Comparison of ENCODE assay signal across 13 cellular contexts in genomic region chr12:10220398-10221077, GRCh38. TPM values are rescaled to one million over a fixed set of nuclear protein-coding genes. Genes with fewer than 3 reads are reported as not detected.
DNase-seq lines count a peak whose midpoint lies in the region; ATAC-seq and TF ChIP-seq lines count a peak whose summit lies in the region.
"Had no signal": no experiment of that assay in that cellular context is flagged by ENCODE, and none has a peak within 500 bp of the region (broad histone marks: within the 10 kb centered on the region; RNA-seq: fewer than 3 reads in every experiment).

No MANE protein-coding gene starts in this region.

- no peak overlapping the region for H3K9ac ChIP-seq in liver (ENCODE audit: low read depth in 1 of 2, low read length in 2 of 2)

- no peak for ATAC-seq in HG03460 (IDR thresholded peaks at IDR 0.05; ENCODE audit: unreplicated experiment)
- no peak for ATAC-seq in stimulated activated naive CD8-positive, alpha-beta T cell treated with anti-CD3 and anti-CD28 coated beads, Interleukin-15, Interleukin-2, amounts not matched to agents 100 U/mL and 50 U/mL, for 24 hours

- H3K27me3 ChIP-seq in liver (ENCODE audit: control insufficient read depth in 4 of 4, insufficient read depth in 4 of 4, low read length in 3 of 4), result no peaks in the 10 kb centered on the region

- TF ChIP-seq CTCF in LNCaP clone FGC (IDR thresholded peaks at IDR 0.05; ENCODE audit: control insufficient read depth, extremely low read depth, insufficient read depth), result no peak
- TF ChIP-seq CTCF in liver (IDR thresholded peaks at IDR 0.05; ENCODE audit: low read depth, low read length, missing input control), result no peak

- peaks cover 0 to 15% (median 7%) of the 10 kb centered on the region in 4 donors for H3K4me1 ChIP-seq in liver (ENCODE audit: control insufficient read depth in 4 of 4, insufficient read depth in 4 of 4, low read length in 3 of 4)

- no peaks in the 10 kb centered on the region for H3K9me3 ChIP-seq in liver (ENCODE audit: control insufficient read depth in 4 of 4, low read length in 3 of 4)

- peaks cover 24% of the 10 kb centered on the region for H3K36me3 Mint-ChIP-seq in activated T-helper 2 cell treated with anti-CD3 and anti-CD28 coated beads, Interferon-gamma antibody, Interleukin-2, Interleukin-4, amounts not matched to agents 10 μg/mL and 5 μg/mL and 100 μg/mL, durations not matched to agents 14 hours and 24 hours and 36 hours (ENCODE audit: low read depth)

- no peak overlapping the region for H3K4me3 Mint-ChIP-seq in activated T-helper 2 cell treated with anti-CD3 and anti-CD28 coated beads, Interferon-gamma antibody, Interleukin-2, Interleukin-4, amounts not matched to agents 10 μg/mL and 5 μg/mL and 100 μg/mL, durations not matched to agents 14 hours and 24 hours and 36 hours (ENCODE audit: low read depth)
- H3K4me3 Mint-ChIP-seq: neural crest cell had no signal

- intact Hi-C loops in activated T-helper 2 cell treated with anti-CD3 and anti-CD28 coated beads, Interferon-gamma antibody, Interleukin-2, Interleukin-4, amounts not matched to agents 10 μg/mL and 5 μg/mL and 100 μg/mL, durations not matched to agents 14 hours and 24 hours and 36 hours (cut with micrococcal nuclease), result no loop called here

- H3K36me3 ChIP-seq in liver (ENCODE audit: control insufficient read depth in 4 of 4, insufficient read depth in 3 of 4, low read depth in 1 of 4, low read length in 3 of 4), result peaks cover 17 to 55% (median 48%) of the 10 kb centered on the region in 4 donors

- DNase-seq in LNCaP clone FGC (ENCODE audit: low read depth) (peak; percentile 99), dermis blood vessel endothelial cell (peak; percentile 91), superior temporal gyrus (ENCODE audit: extremely low spot score) (peak; percentile 81)
- no peak for DNase-seq in activated T-helper 2 cell treated with anti-CD3 and anti-CD28 coated beads, Interferon-gamma antibody, Interleukin-2, Interleukin-4, amounts not matched to agents 10 μg/mL and 5 μg/mL and 100 μg/mL, durations not matched to agents 14 hours and 24 hours and 36 hours (ENCODE audit: low spot score)
- no peak for DNase-seq in activated effector memory CD4-positive, alpha-beta T cell treated with Interleukin-2 at 50 U/mL for 16 hours
- DNase-seq in stimulated activated naive CD8-positive, alpha-beta T cell treated with anti-CD3 and anti-CD28 coated beads, Interleukin-15, Interleukin-2, amounts not matched to agents 100 U/mL and 50 U/mL, for 24 hours, result no peak
- DNase-seq: activated CD4-positive, CD25-positive, alpha-beta regulatory T cell treated with anti-CD3 and anti-CD28 coated beads, Interleukin-2, amount 50 U/mL, for 72 hours; GDM1 had no signal

- H3K27me3 Mint-ChIP-seq in activated T-helper 2 cell treated with anti-CD3 and anti-CD28 coated beads, Interferon-gamma antibody, Interleukin-2, Interleukin-4, amounts not matched to agents 10 μg/mL and 5 μg/mL and 100 μg/mL, durations not matched to agents 14 hours and 24 hours and 36 hours (ENCODE audit: low read depth), result peaks cover under 1% of the 10 kb centered on the region

- TF ChIP-seq RAD21 in liver (IDR thresholded peaks at IDR 0.05), result peak in 1 of 2 donors; percentile 15

- peaks cover 8% of the 10 kb centered on the region for H3K4me1 Mint-ChIP-seq in activated T-helper 2 cell treated with anti-CD3 and anti-CD28 coated beads, Interferon-gamma antibody, Interleukin-2, Interleukin-4, amounts not matched to agents 10 μg/mL and 5 μg/mL and 100 μg/mL, durations not matched to agents 14 hours and 24 hours and 36 hours (ENCODE audit: low read depth)
- H3K4me1 Mint-ChIP-seq: neural crest cell had no signal

- 42% methylated on average over 8 of the region's 8 CpGs for WGBS in liver

- H3K27ac Mint-ChIP-seq in activated T-helper 2 cell treated with anti-CD3 and anti-CD28 coated beads, Interferon-gamma antibody, Interleukin-2, Interleukin-4, amounts not matched to agents 10 μg/mL and 5 μg/mL and 100 μg/mL, durations not matched to agents 14 hours and 24 hours and 36 hours, result no peak overlapping the region

- no peak overlapping the region for H3K4me3 ChIP-seq in LNCaP clone FGC (ENCODE audit: low read depth, low read length)
- no peak overlapping the region for H3K4me3 ChIP-seq in liver (ENCODE audit: low read depth in 1 of 3, low read length in 3 of 3)

- H3K27ac ChIP-seq in liver (ENCODE audit: low read depth in 1 of 2, low read length in 2 of 2), result peak overlapping the region; percentile 62 to 77

- no peaks in the 10 kb centered on the region for H3K9me3 Mint-ChIP-seq in activated T-helper 2 cell treated with anti-CD3 and anti-CD28 coated beads, Interferon-gamma antibody, Interleukin-2, Interleukin-4, amounts not matched to agents 10 μg/mL and 5 μg/mL and 100 μg/mL, durations not matched to agents 14 hours and 24 hours and 36 hours
- H3K9me3 Mint-ChIP-seq: neural crest cell had no signal

TF ChIP-seq in liver, 16 proteins besides CTCF, POLR2A, EP300 and RAD21 (continues in another document):
- TF ChIP-seq, protein P1, sequence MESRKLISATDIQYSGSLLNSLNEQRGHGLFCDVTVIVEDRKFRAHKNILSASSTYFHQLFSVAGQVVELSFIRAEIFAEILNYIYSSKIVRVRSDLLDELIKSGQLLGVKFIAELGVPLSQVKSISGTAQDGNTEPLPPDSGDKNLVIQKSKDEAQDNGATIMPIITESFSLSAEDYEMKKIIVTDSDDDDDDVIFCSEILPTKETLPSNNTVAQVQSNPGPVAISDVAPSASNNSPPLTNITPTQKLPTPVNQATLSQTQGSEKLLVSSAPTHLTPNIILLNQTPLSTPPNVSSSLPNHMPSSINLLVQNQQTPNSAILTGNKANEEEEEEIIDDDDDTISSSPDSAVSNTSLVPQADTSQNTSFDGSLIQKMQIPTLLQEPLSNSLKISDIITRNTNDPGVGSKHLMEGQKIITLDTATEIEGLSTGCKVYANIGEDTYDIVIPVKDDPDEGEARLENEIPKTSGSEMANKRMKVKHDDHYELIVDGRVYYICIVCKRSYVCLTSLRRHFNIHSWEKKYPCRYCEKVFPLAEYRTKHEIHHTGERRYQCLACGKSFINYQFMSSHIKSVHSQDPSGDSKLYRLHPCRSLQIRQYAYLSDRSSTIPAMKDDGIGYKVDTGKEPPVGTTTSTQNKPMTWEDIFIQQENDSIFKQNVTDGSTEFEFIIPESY (IDR thresholded peaks at IDR 0.05), result peak; percentile 10
- TF ChIP-seq HNF4A (conservative IDR thresholded peaks at IDR 0.05), result peak; percentile 33 to 68
- TF ChIP-seq FOXA2 (IDR thresholded peaks at IDR 0.05), result peak; percentile 90
- TF ChIP-seq EGR1 (IDR thresholded peaks at IDR 0.05; ENCODE audit: low read depth in 2 of 2), result peak in 1 of 2 donors; percentile 26
- peak; percentile 90 for TF ChIP-seq FOXA1 (IDR thresholded peaks at IDR 0.05)
- peak; percentile 52 for TF ChIP-seq YY1 (IDR thresholded peaks at IDR 0.05)
- TF ChIP-seq, protein P2, sequence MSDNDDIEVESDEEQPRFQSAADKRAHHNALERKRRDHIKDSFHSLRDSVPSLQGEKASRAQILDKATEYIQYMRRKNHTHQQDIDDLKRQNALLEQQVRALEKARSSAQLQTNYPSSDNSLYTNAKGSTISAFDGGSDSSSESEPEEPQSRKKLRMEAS (IDR thresholded peaks at IDR 0.05), result peak; percentile 26
- TF ChIP-seq HNF4G (IDR thresholded peaks at IDR 0.05), result no peak
- no peak for TF ChIP-seq TAF1 (conservative IDR thresholded peaks at IDR 0.05)
- TF ChIP-seq SP1 (IDR thresholded peaks at IDR 0.05), result peak; percentile 53
- no peak for TF ChIP-seq GABPA (IDR thresholded peaks at IDR 0.05 in 1 of 2, conservative IDR thresholded peaks at IDR 0.05 in 1 of 2)
- peak; percentile 90 to 91 for TF ChIP-seq JUND (IDR thresholded peaks at IDR 0.05)
- peak; percentile 41 to 82 for TF ChIP-seq RXRA (IDR thresholded peaks at IDR 0.05)

RNA-seq across cellular contexts. Expression of gene GABARAPL1, which starts 7.9 kb away (rescaled TPM):
- 76.9 and 88.2 TPM in 2 replicates for total RNA-seq in dermis blood vessel endothelial cell
- 10 to 100 TPM; 50.8 to 55.1 TPM for total RNA-seq in liver
- polyA plus RNA-seq in liver, result 100 to 1,000 TPM in 1 of 2 donors, 10 to 100 TPM in 1; 18.0 to 118 TPM
- 4.0 and 5.2 TPM in 2 replicates for total RNA-seq in activated T-helper 2 cell treated with anti-CD3 and anti-CD28 coated beads, Interferon-gamma antibody, Interleukin-2, Interleukin-4, amounts not matched to agents 10 μg/mL and 5 μg/mL and 100 μg/mL, durations not matched to agents 14 hours and 24 hours and 36 hours

RNA-seq across cellular contexts. Expression of gene TMEM52B, which starts 41.7 kb away (rescaled TPM):
- not detected in 2 replicates for total RNA-seq in dermis blood vessel endothelial cell
- under 1 TPM in 1 of 2 donors, not detected in 1; 0.37 TPM for total RNA-seq in liver
- polyA plus RNA-seq in liver, result not detected
- total RNA-seq in activated T-helper 2 cell treated with anti-CD3 and anti-CD28 coated beads, Interferon-gamma antibody, Interleukin-2, Interleukin-4, amounts not matched to agents 10 μg/mL and 5 μg/mL and 100 μg/mL, durations not matched to agents 14 hours and 24 hours and 36 hours, result not detected in 2 replicates
- total RNA-seq: H1, neural crest cell had no signal
- polyA plus RNA-seq: H1 had no signal

RNA-seq across cellular contexts. Expression of gene OLR1, which starts 48.6 kb away (rescaled TPM):
- total RNA-seq in dermis blood vessel endothelial cell, result not detected in 2 replicates
- total RNA-seq in liver, result under 1 TPM in 1 of 2 donors, not detected in 1; 0.37 TPM
- polyA plus RNA-seq in liver, result under 1 TPM in 1 of 2 donors, not detected in 1; 0.13 TPM
- total RNA-seq in activated T-helper 2 cell treated with anti-CD3 and anti-CD28 coated beads, Interferon-gamma antibody, Interleukin-2, Interleukin-4, amounts not matched to agents 10 μg/mL and 5 μg/mL and 100 μg/mL, durations not matched to agents 14 hours and 24 hours and 36 hours, result not detected in 2 replicates
- total RNA-seq: H1, neural crest cell, OCI-LY7 had no signal
- polyA plus RNA-seq: H1 had no signal

Comparison
In these comparisons a context has a peak if more than half of its experiments do, and no peak if none do; other contexts are left out.
1. DNase-seq: peak in LNCaP clone FGC (single experiment), dermis blood vessel endothelial cell (single experiment) and superior temporal gyrus (single experiment); none in activated T-helper 2 cell treated with anti-CD3 and anti-CD28 coated beads, Interferon-gamma antibody, Interleukin-2, Interleukin-4, amounts not matched to agents 10 μg/mL and 5 μg/mL and 100 μg/mL, durations not matched to agents 14 hours and 24 hours and 36 hours (single experiment), activated effector memory CD4-positive, alpha-beta T cell treated with Interleukin-2 at 50 U/mL for 16 hours (single experiment) and stimulated activated naive CD8-positive, alpha-beta T cell treated with anti-CD3 and anti-CD28 coated beads, Interleukin-15, Interleukin-2, amounts not matched to agents 100 U/mL and 50 U/mL, for 24 hours (single experiment).